ENCODE assay signal across 22 cellular contexts in genomic region chr1:230321341-230321740, GRCh38.
"Had no signal": no experiment of that assay in that cellular context is flagged by ENCODE, and none has a peak within 500 bp of the region (broad histone marks: within the 10 kb centered on the region; RNA-seq: fewer than 3 reads in every experiment).

No MANE protein-coding gene starts in this region.

- H3K4me3 ChIP-seq: Peyer's patch had no signal

- H3K27ac ChIP-seq: Peyer's patch, RWPE1, VCaP had no signal

- H3K4me1 ChIP-seq: Peyer's patch had no signal

- H3K9me3 ChIP-seq: Peyer's patch had no signal

- H3K36me3 ChIP-seq: Peyer's patch had no signal

- H3K27me3 Mint-ChIP-seq: activated CD4-positive, alpha-beta T cell treated with anti-CD3 and anti-CD28 coated beads, Interleukin-2, amount 10 ng/mL, durations not matched to agents 7 days and 5 days had no signal

- H3K4me3 Mint-ChIP-seq: activated CD4-positive, alpha-beta memory T cell treated with anti-CD3 and anti-CD28 coated beads for 36 hours; activated CD4-positive, alpha-beta T cell treated with anti-CD3 and anti-CD28 coated beads, Interleukin-2, amount 10 ng/mL, durations not matched to agents 7 days and 5 days; activated naive CD4-positive, alpha-beta T cell treated with anti-CD3 and anti-CD28 coated beads, Interleukin-2, amount 10 ng/mL, durations not matched to agents 7 days and 5 days; activated naive CD8-positive, alpha-beta T cell treated with anti-CD3 and anti-CD28 coated beads for 36 hours; activated T-helper 17 cell treated with anti-CD3 and anti-CD28 coated beads, Interleukin-2, amount 50 U/mL, for 72 hours had no signal

- H3K4me1 Mint-ChIP-seq: activated CD4-positive, alpha-beta T cell treated with anti-CD3 and anti-CD28 coated beads, Interleukin-2, amount 10 ng/mL, durations not matched to agents 7 days and 5 days; activated naive CD4-positive, alpha-beta T cell treated with anti-CD3 and anti-CD28 coated beads, Interleukin-2, amount 10 ng/mL, durations not matched to agents 7 days and 5 days; activated naive CD8-positive, alpha-beta T cell treated with anti-CD3 and anti-CD28 coated beads for 36 hours; activated T-helper 17 cell treated with anti-CD3 and anti-CD28 coated beads, Interleukin-2, amount 50 U/mL, for 72 hours had no signal

- H3K9me3 Mint-ChIP-seq: activated CD4-positive, alpha-beta memory T cell treated with anti-CD3 and anti-CD28 coated beads for 36 hours; activated CD4-positive, alpha-beta T cell treated with anti-CD3 and anti-CD28 coated beads, Interleukin-2, amount 10 ng/mL, durations not matched to agents 7 days and 5 days; activated naive CD4-positive, alpha-beta T cell treated with anti-CD3 and anti-CD28 coated beads, Interleukin-2, amount 10 ng/mL, durations not matched to agents 7 days and 5 days; activated naive CD8-positive, alpha-beta T cell treated with anti-CD3 and anti-CD28 coated beads for 36 hours; activated T-helper 17 cell treated with anti-CD3 and anti-CD28 coated beads, Interleukin-2, amount 50 U/mL, for 72 hours had no signal

- H3K27me3 ChIP-seq: Peyer's patch had no signal

- H3K27ac Mint-ChIP-seq: activated CD4-positive, alpha-beta memory T cell treated with anti-CD3 and anti-CD28 coated beads for 36 hours; activated CD4-positive, alpha-beta T cell treated with anti-CD3 and anti-CD28 coated beads, Interleukin-2, amount 10 ng/mL, durations not matched to agents 7 days and 5 days; activated naive CD4-positive, alpha-beta T cell treated with anti-CD3 and anti-CD28 coated beads, Interleukin-2, amount 10 ng/mL, durations not matched to agents 7 days and 5 days; activated naive CD8-positive, alpha-beta T cell treated with anti-CD3 and anti-CD28 coated beads for 36 hours; activated T-helper 17 cell treated with anti-CD3 and anti-CD28 coated beads, Interleukin-2, amount 50 U/mL, for 72 hours had no signal

- H3K36me3 Mint-ChIP-seq: activated CD4-positive, alpha-beta memory T cell treated with anti-CD3 and anti-CD28 coated beads for 36 hours; activated naive CD4-positive, alpha-beta T cell treated with anti-CD3 and anti-CD28 coated beads, Interleukin-2, amount 10 ng/mL, durations not matched to agents 7 days and 5 days; activated naive CD8-positive, alpha-beta T cell treated with anti-CD3 and anti-CD28 coated beads for 36 hours had no signal

- DNase-seq: activated CD4-positive, alpha-beta memory T cell treated with anti-CD3 and anti-CD28 coated beads for 36 hours; activated CD4-positive, alpha-beta T cell treated with anti-CD3 and anti-CD28 coated beads, Interleukin-2, amount 10 ng/mL, durations not matched to agents 7 days and 5 days; activated CD4-positive, CD25-positive, alpha-beta regulatory T cell; activated CD8-positive, alpha-beta memory T cell treated with anti-CD3 and anti-CD28 coated beads for 24 hours; activated gamma-delta T cell treated with Interleukin-2 at 50 U/mL for 16 hours; activated naive CD4-positive, alpha-beta T cell treated with anti-CD3 and anti-CD28 coated beads, Interleukin-2, amount 10 ng/mL, durations not matched to agents 7 days and 5 days; activated naive CD8-positive, alpha-beta T cell treated with anti-CD3 and anti-CD28 coated beads for 36 hours; activated T-cell treated with anti-CD3 and anti-CD28 coated beads, Interleukin-2, amount 50 U/mL, for 48 hours; IMR-90; Kasumi-1; KBM-7; NCI-H1105 treated with DMSO at 0.1 percent for 48 hours; NCI-H1436 treated with DMSO at 0.1 percent for 48 hours; NCI-H187; NCI-H2081; NCI-H524; Peyer's patch; SHP77 treated with DMSO at 0.1 percent for 48 hours; T-helper 1 cell had no signal

- ATAC-seq: activated T-helper 17 cell treated with anti-CD3 and anti-CD28 coated beads, Interleukin-2, amount 50 U/mL, for 72 hours had no signal
